Comparison of ENCODE assay signal across 9 cellular contexts in genomic region chr10:63819753-63820347, GRCh38.
DNase-seq lines count a peak whose midpoint lies in the region; ATAC-seq and TF ChIP-seq lines count a peak whose summit lies in the region.
"Had no signal": no experiment of that assay in that cellular context is flagged by ENCODE, and none has a peak within 500 bp of the region (broad histone marks: within the 10 kb centered on the region; RNA-seq: fewer than 3 reads in every experiment).

No MANE protein-coding gene starts in this region.

- peaks cover 5% of the 10 kb centered on the region for H3K36me3 Mint-ChIP-seq in osteocyte (ENCODE audit: unreplicated experiment)
- H3K36me3 Mint-ChIP-seq: activated naive CD8-positive, alpha-beta T cell treated with anti-CD3 and anti-CD28 coated beads, Interleukin-2, amount 10 ng/mL, durations not matched to agents 7 days and 5 days had no signal

- no peak overlapping the region for H2AFZ ChIP-seq in KMS-11 (ENCODE audit: low read depth)

- no peak overlapping the region for H3K4me2 ChIP-seq in KMS-11

- H3K27ac ChIP-seq in KMS-11, result no peak overlapping the region

- DNase-seq in SKM-1 treated with dmso at 0.1 percent for 144 hours (lab: John Stamatoyannopoulos, UW; ENCODE audit: unreplicated experiment) (peak; percentile 38), SKM-1 (lab: John Stamatoyannopoulos, UW; ENCODE audit: unreplicated experiment) (no peak), SW480 (ENCODE audit: low spot score) (peak; percentile 36), fibroblast of villous mesenchyme (ENCODE audit: low read depth) (peak; percentile 72), osteocyte (ENCODE audit: extremely low spot score, unreplicated experiment) (peak; percentile 90)
- DNase-seq: activated naive CD8-positive, alpha-beta T cell treated with anti-CD3 and anti-CD28 coated beads, Interleukin-2, amount 10 ng/mL, durations not matched to agents 7 days and 5 days had no signal

- no peaks in the 10 kb centered on the region for H3K4me1 ChIP-seq in KMS-11 (ENCODE audit: low read depth, poor library complexity, severe bottlenecking)

- no peaks in the 10 kb centered on the region for H3K79me2 ChIP-seq in KMS-11 (ENCODE audit: insufficient read depth, low read depth)

- no peaks in the 10 kb centered on the region for H3K36me3 ChIP-seq in KMS-11 (ENCODE audit: insufficient read depth)

- peaks cover 4% of the 10 kb centered on the region for H3K4me1 Mint-ChIP-seq in osteocyte (ENCODE audit: unreplicated experiment)
- H3K4me1 Mint-ChIP-seq: activated naive CD8-positive, alpha-beta T cell treated with anti-CD3 and anti-CD28 coated beads, Interleukin-2, amount 10 ng/mL, durations not matched to agents 7 days and 5 days had no signal

- H3K27me3 Mint-ChIP-seq in osteocyte (ENCODE audit: unreplicated experiment), result peaks cover 58% of the 10 kb centered on the region

- no peak for ATAC-seq in GM18868 (IDR thresholded peaks at IDR 0.05; ENCODE audit: unreplicated experiment)
- no peak for ATAC-seq in esophagus mucosa

- TF ChIP-seq CTCF in KMS-11 (conservative IDR thresholded peaks at IDR 0.05; ENCODE audit: low read depth, low read length) (peak; percentile 75), fibroblast of villous mesenchyme (IDR thresholded peaks at IDR 0.05; ENCODE audit: insufficient read depth, low read depth, low read length) (peak; percentile 88), osteocyte (IDR thresholded peaks at IDR 0.05) (peak; percentile 87)

- H3K4me3 Mint-ChIP-seq in osteocyte (ENCODE audit: unreplicated experiment), result no peak overlapping the region
- H3K4me3 Mint-ChIP-seq: activated naive CD8-positive, alpha-beta T cell treated with anti-CD3 and anti-CD28 coated beads, Interleukin-2, amount 10 ng/mL, durations not matched to agents 7 days and 5 days had no signal

- H3K9ac ChIP-seq in KMS-11, result no peak overlapping the region

- no peaks in the 10 kb centered on the region for H3K27me3 ChIP-seq in KMS-11 (ENCODE audit: insufficient read depth, low read depth)

- H3K9me3 Mint-ChIP-seq in osteocyte (ENCODE audit: unreplicated experiment), result peaks cover 18% of the 10 kb centered on the region
- H3K9me3 Mint-ChIP-seq: activated naive CD8-positive, alpha-beta T cell treated with anti-CD3 and anti-CD28 coated beads, Interleukin-2, amount 10 ng/mL, durations not matched to agents 7 days and 5 days had no signal

- H3K27ac Mint-ChIP-seq in osteocyte (ENCODE audit: unreplicated experiment), result no peak overlapping the region
- H3K27ac Mint-ChIP-seq: activated naive CD8-positive, alpha-beta T cell treated with anti-CD3 and anti-CD28 coated beads, Interleukin-2, amount 10 ng/mL, durations not matched to agents 7 days and 5 days had no signal

- no peak overlapping the region for H3K4me3 ChIP-seq in KMS-11 (IDR thresholded peaks at IDR 0.05; ENCODE audit: insufficient read depth, low read depth, low read length)
- H3K4me3 ChIP-seq in fibroblast of villous mesenchyme (ENCODE audit: low read depth, low read length), result no peak overlapping the region

- no peaks in the 10 kb centered on the region for H4K20me1 ChIP-seq in KMS-11 (ENCODE audit: insufficient read depth)
